ENCODE assay signal across 19 cellular contexts in the genomic region with DNA sequence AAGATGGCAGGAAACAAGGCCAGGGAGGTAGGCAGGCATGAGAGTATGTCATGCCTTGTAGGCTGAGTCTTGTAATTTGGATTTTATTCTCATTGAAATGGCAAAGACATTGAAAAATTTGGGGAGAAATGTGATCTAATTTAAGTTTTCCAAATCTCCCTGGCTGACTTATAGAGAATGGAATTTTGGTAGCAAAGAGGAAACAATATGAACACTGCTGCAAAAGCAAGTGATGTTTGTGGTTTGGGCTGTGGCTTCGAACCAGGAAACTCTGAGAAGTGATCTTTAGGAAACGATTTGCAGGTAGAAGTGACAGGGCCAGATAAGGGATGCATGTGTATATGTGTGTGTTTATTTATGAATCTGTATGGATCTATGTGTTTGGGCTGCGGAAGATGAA. TPM values are rescaled to one million over a fixed set of nuclear protein-coding genes. Genes with fewer than 3 reads are reported as not detected.
DNase-seq lines count a peak whose midpoint lies in the region; TF ChIP-seq lines count a peak whose summit lies in the region.
"Had no signal": no experiment of that assay in that cellular context is flagged by ENCODE, and none has a peak within 500 bp of the region (broad histone marks: within the 10 kb centered on the region; RNA-seq: fewer than 3 reads in every experiment).

No MANE protein-coding gene starts in this region.

- DNase-seq in GM03348 (ENCODE audit: low spot score) (peak; percentile 12), Karpas-422 (peak; percentile 24), astrocyte of the spinal cord (ENCODE audit: low read depth, low spot score) (peak; percentile 54), osteoblast (ENCODE audit: insufficient read length, low spot score, missing footprints) (no peak), cerebellar cortex (ENCODE audit: low spot score) (no peak), NCI-H1417 treated with DMSO at 0.1 percent for 48 hours (lab: John Stamatoyannopoulos, UW) (no peak)
- DNase-seq in effector memory CD4-positive, alpha-beta T cell = no peak
- DNase-seq: islet precursor cell, NCI-H1436, NCI-H526 treated with DMSO at 0.1 percent for 48 hours, pancreas, Right ventricle myocardium superior, sigmoid colon had no signal

- H3K27ac ChIP-seq in Karpas-422 (ENCODE audit: low read length) (no peak overlapping the region), osteoblast (ENCODE audit: low read depth, low read length) (peak overlapping the region; percentile 41)
- no peak overlapping the region for H3K27ac ChIP-seq in effector memory CD4-positive, alpha-beta T cell (ENCODE audit: insufficient read depth, low read length, poor library complexity, severe bottlenecking)
- H3K27ac ChIP-seq: hepatocyte, pancreas, sigmoid colon, tibial nerve had no signal

- no peaks in the 10 kb centered on the region for H4K20me1 ChIP-seq in Karpas-422 (ENCODE audit: insufficient read depth, low read depth, low read length)
- no peaks in the 10 kb centered on the region for H4K20me1 ChIP-seq in osteoblast (ENCODE audit: insufficient read depth, low read length)

- in situ Hi-C loops in astrocyte of the spinal cord (cut with HindIII; ENCODE audit: low sequenced_read_pairs) = no loop called here

- H2AFZ ChIP-seq in Karpas-422 (ENCODE audit: low read length) (no peak overlapping the region), osteoblast (ENCODE audit: low read length) (no peak overlapping the region)
- H2AFZ ChIP-seq: hepatocyte had no signal

- no peak overlapping the region for H3K4me2 ChIP-seq in Karpas-422 (ENCODE audit: low read depth, low read length, poor library complexity, severe bottlenecking)
- peak overlapping the region; percentile 29 for H3K4me2 ChIP-seq in osteoblast (ENCODE audit: insufficient read depth, low read length)
- H3K4me2 ChIP-seq: hepatocyte had no signal

- H3K4me1 ChIP-seq in Karpas-422 (ENCODE audit: low read length) = no peaks in the 10 kb centered on the region
- H3K4me1 ChIP-seq in osteoblast (ENCODE audit: insufficient read depth, low read length) = peaks cover 37% of the 10 kb centered on the region
- no peaks in the 10 kb centered on the region for H3K4me1 ChIP-seq in effector memory CD4-positive, alpha-beta T cell (ENCODE audit: control insufficient read depth, insufficient read depth, low read length, poor library complexity, severe bottlenecking)
- H3K4me1 ChIP-seq: pancreas, sigmoid colon, tibial nerve had no signal

- no peaks in the 10 kb centered on the region for H3K27me3 ChIP-seq in Karpas-422 (ENCODE audit: low read length)
- H3K27me3 ChIP-seq in osteoblast (ENCODE audit: insufficient read depth, low read length) = no peaks in the 10 kb centered on the region
- no peaks in the 10 kb centered on the region for H3K27me3 ChIP-seq in effector memory CD4-positive, alpha-beta T cell (replicated peaks; ENCODE audit: control insufficient read depth, insufficient read depth, low read length, poor library complexity, severe bottlenecking)
- H3K27me3 ChIP-seq: hepatocyte, pancreas, sigmoid colon, tibial nerve had no signal

- no peaks in the 10 kb centered on the region for H3K9me3 ChIP-seq in Karpas-422 (ENCODE audit: low read length)
- H3K9me3 ChIP-seq in osteoblast (ENCODE audit: low read depth, low read length) = no peaks in the 10 kb centered on the region
- no peaks in the 10 kb centered on the region for H3K9me3 ChIP-seq in effector memory CD4-positive, alpha-beta T cell (ENCODE audit: control insufficient read depth, low read length)
- H3K9me3 ChIP-seq: HAP-1, pancreas, sigmoid colon, tibial nerve had no signal

- no peak overlapping the region for H3K9ac ChIP-seq in Karpas-422 (ENCODE audit: low read length)

- H3K4me3 ChIP-seq in Karpas-422 (ENCODE audit: low read length) (no peak overlapping the region), astrocyte of the spinal cord (ENCODE audit: low read depth, low read length) (no peak overlapping the region), osteoblast (ENCODE audit: insufficient read depth, low read length) (no peak overlapping the region)
- no peak overlapping the region for H3K4me3 ChIP-seq in effector memory CD4-positive, alpha-beta T cell (ENCODE audit: insufficient read depth, low read depth, low read length, poor library complexity, severe bottlenecking)
- H3K4me3 ChIP-seq: HAP-1, hepatocyte, lung, pancreas, sigmoid colon, tibial nerve had no signal

- TF ChIP-seq CTCF in astrocyte of the spinal cord (IDR thresholded peaks at IDR 0.05; ENCODE audit: low read depth, low read length) (no peak), osteoblast (IDR thresholded peaks at IDR 0.05; ENCODE audit: extremely low read depth, low read depth, low read length) (no peak)

- no peaks in the 10 kb centered on the region for H3K9me2 ChIP-seq in Karpas-422 (replicated peaks; ENCODE audit: insufficient read depth, low read length)

- H3K79me2 ChIP-seq in Karpas-422 (ENCODE audit: low read length) (no peaks in the 10 kb centered on the region), osteoblast (ENCODE audit: insufficient read depth, low read length) (peaks cover 62% of the 10 kb centered on the region)
- H3K79me2 ChIP-seq: hepatocyte had no signal

- H3K36me3 ChIP-seq in Karpas-422 (ENCODE audit: insufficient read depth, low read length) (no peaks in the 10 kb centered on the region), osteoblast (ENCODE audit: insufficient read depth, low read length) (no peaks in the 10 kb centered on the region)
- H3K36me3 ChIP-seq in effector memory CD4-positive, alpha-beta T cell (ENCODE audit: control insufficient read depth, insufficient read depth, low read length) = no peaks in the 10 kb centered on the region
- H3K36me3 ChIP-seq: HAP-1, pancreas, sigmoid colon, tibial nerve had no signal

RNA-seq across cellular contexts. Expression of a gene that starts 35.6 kb away (rescaled TPM):
- not detected in 2 replicates for total RNA-seq in Karpas-422 (2014; rRNA removed; shearing (Covaris generic); ENCODE audit: low replicate concordance)
- total RNA-seq in osteoblast = 18.6 and 24.6 TPM in 2 replicates
- total RNA-seq: B cell; T-helper 1 cell treated with Interleukin-12 subunit alpha and Interleukin-12 subunit beta and Interleukin-4 antibody, amounts not matched to agents 30 ng/mL and 1 ng/mL, for 36 hours had no signal

Comparison
In these comparisons a context has a peak if more than half of its experiments do, and no peak if none do; other contexts are left out.
1. DNase-seq: peak in GM03348 (single experiment), Karpas-422 (single experiment) and astrocyte of the spinal cord (single experiment); none in osteoblast (single experiment), cerebellar cortex (single experiment), NCI-H1417 treated with DMSO at 0.1 percent for 48 hours (single experiment) and effector memory CD4-positive, alpha-beta T cell (0 of 3).
2. RNA of a gene that starts 35.6 kb away (total RNA-seq): 18.6 to 24.6 TPM in osteoblast; not detected in Karpas-422; every median in the first group is over 10 times any median in the second.